8 cellular contexts compared by ENCODE assay signal in genomic region chr6:133951881-133952814, GRCh38. TPM values are rescaled to one million over a fixed set of nuclear protein-coding genes. Genes with fewer than 3 reads are reported as not detected.
DNase-seq lines count a peak whose midpoint lies in the region; ATAC-seq and TF ChIP-seq lines count a peak whose summit lies in the region.

No MANE protein-coding gene starts in this region.

- POLR2A ChIA-PET in AG04450 (lab: Yijun Ruan, JAX), result interaction anchor here (0.6 to 1.2 kb wide), 4 partner anchors 10 to 88 kb away, joined by 3 to 5 read pairs (median 4); no protein-coding TSS in a partner anchor

- peak overlapping the region; percentile 97 for H3K4me3 ChIP-seq in AG04450 (ENCODE audit: low read depth, low read length)

- TF ChIP-seq CTCF in AG04450 (IDR thresholded peaks at IDR 0.05; ENCODE audit: low read depth, low read length), result peak; percentile 52

- H3K9me3 ChIP-seq in AG04450 (ENCODE audit: control insufficient read depth, insufficient read depth, low read length), result no peaks in the 10 kb centered on the region

- ATAC-seq in GM18517 (IDR thresholded peaks at IDR 0.05; ENCODE audit: unreplicated experiment) (peak; percentile 48), HG03025 (IDR thresholded peaks at IDR 0.05; ENCODE audit: low FRiP score, unreplicated experiment) (peak; percentile 38)

- peak overlapping the region; percentile 92 for H3K27ac ChIP-seq in AG04450 (ENCODE audit: low read depth, low read length)

- no peaks in the 10 kb centered on the region for H3K27me3 ChIP-seq in AG04450 (ENCODE audit: control insufficient read depth, insufficient read depth, low read length)

- DNase-seq in AG04450 (ENCODE audit: low read depth, low spot score), result peak; percentile 37
- peak; percentile 60 for DNase-seq in NCI-H226
- peak; percentile 43 to 52 for DNase-seq in activated CD4-positive, alpha-beta T cell treated with anti-CD3 and anti-CD28 coated beads for 4 hours
- peak; percentile 87 for DNase-seq in dedifferentiated amniotic fluid mesenchymal stem cell (ENCODE audit: extremely low spot score)
- DNase-seq in left kidney (ENCODE audit: low read depth, low spot score), result peak; percentile 90
- peak; percentile 16 for DNase-seq in stimulated activated CD4-positive, alpha-beta T cell treated with anti-CD3 and anti-CD28 coated beads, Interleukin-2, amount 100 ng/mL, for 4 hours (ENCODE audit: low read depth)

- CTCF ChIA-PET in AG04450 (lab: Charles Lee), result interaction anchor here (0.7 to 6.0 kb wide), 6 partner anchors 11 to 146 kb away, joined by 3 to 37 read pairs (median 6); no protein-coding TSS in a partner anchor

RNA-seq across cellular contexts. Expression of gene TBPL1, which starts 0.9 kb away (rescaled TPM):
- 54.1 and 71.2 TPM in 2 replicates for polyA plus RNA-seq in AG04450 (2011; rRNA removed)
- 8.5 and 14.8 TPM in 2 replicates for polyA minus RNA-seq in AG04450 (2011; rRNA and poly(A)+ RNA removed)

Comparison
In these comparisons a context has a peak if more than half of its experiments do, and no peak if none do; other contexts are left out.
1. Peak in every context shown above with its lines: DNase-seq, ATAC-seq, H3K4me3 ChIP-seq and H3K27ac ChIP-seq.
2. DNase-seq: peak in every context shown above with its lines; median percentile 90 in left kidney; 87 in dedifferentiated amniotic fluid mesenchymal stem cell; 60 in NCI-H226; 48 in activated CD4-positive, alpha-beta T cell treated with anti-CD3 and anti-CD28 coated beads for 4 hours; 37 in AG04450; 16 in stimulated activated CD4-positive, alpha-beta T cell treated with anti-CD3 and anti-CD28 coated beads, Interleukin-2, amount 100 ng/mL, for 4 hours.